Comparison of ENCODE assay signal across 8 cellular contexts in the genomic region with DNA sequence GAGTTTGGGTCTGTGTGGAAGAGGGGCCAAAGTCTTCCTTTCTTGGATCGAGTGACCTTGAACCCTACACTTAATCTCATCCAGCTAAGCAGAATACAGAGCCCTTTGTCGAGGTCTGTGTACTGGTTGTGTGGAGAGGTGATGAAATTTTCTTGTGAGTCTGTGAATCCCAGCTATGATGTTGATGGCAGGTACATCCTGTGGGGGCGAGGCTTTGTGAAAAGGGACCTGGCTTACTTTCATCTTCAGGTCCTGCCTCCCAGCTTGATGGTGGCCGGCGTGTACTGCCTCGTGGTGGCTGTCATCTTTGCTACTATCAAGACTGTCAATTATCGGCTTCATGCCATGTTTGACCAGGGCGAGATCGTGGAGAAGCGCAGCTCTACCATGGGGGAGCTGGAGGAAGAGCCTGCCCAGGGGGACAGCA. TPM values are rescaled to one million over a fixed set of nuclear protein-coding genes. Genes with fewer than 3 reads are reported as not detected.
DNase-seq lines count a peak whose midpoint lies in the region; TF ChIP-seq lines count a peak whose summit lies in the region.

No MANE protein-coding gene starts in this region.

- peak overlapping the region; percentile 91 for H3K4me2 ChIP-seq in mammary epithelial cell (ENCODE audit: insufficient read depth, low read depth, low read length)

- no peak for TF ChIP-seq CTCF in 22Rv1 (IDR thresholded peaks at IDR 0.05)
- TF ChIP-seq CTCF in mammary epithelial cell (conservative IDR thresholded peaks at IDR 0.05 in 1 of 2, IDR thresholded peaks at IDR 0.05 in 1 of 2; ENCODE audit: extremely low read depth in 1 of 2, insufficient read depth in 1 of 2, low read depth in 1 of 2, low read length in 2 of 2): no peak

- peak overlapping the region; percentile 97 for H3K4me3 ChIP-seq in Jurkat, Clone E6-1 (ENCODE audit: low read length)
- H3K4me3 ChIP-seq in mammary epithelial cell (replicated peaks in 1 of 3; ENCODE audit: insufficient read depth in 1 of 3, low read depth in 2 of 3, low read length in 3 of 3): peak overlapping the region; percentile 75 to 84 (median 81)
- H3K4me3 ChIP-seq in muscle layer of colon (ENCODE audit: low read depth in 1 of 2, low read length in 2 of 2): peak overlapping the region; percentile 72 to 81

- intact Hi-C loops in mammary epithelial cell (cut with micrococcal nuclease): no loop called here

- H3K9me3 ChIP-seq in mammary epithelial cell (replicated peaks; ENCODE audit: insufficient read depth, low read length) (no peaks in the 10 kb centered on the region), muscle layer of colon (ENCODE audit: low read length) (no peaks in the 10 kb centered on the region)

- H3K9ac ChIP-seq in mammary epithelial cell (ENCODE audit: insufficient read depth, low read length): peak overlapping the region; percentile 57
- peak overlapping the region; percentile 50 for H3K9ac ChIP-seq in muscle layer of colon (ENCODE audit: low read length)

- 34% methylated on average over 10 of the region's 10 CpGs for WGBS in mammary epithelial cell (ENCODE audit: low coverage, missing lambda C conversion rate)

- no TSS peak for BruUV-seq in mammary epithelial cell (replicated peaks; lab: Mats Ljungman, UMichigan)

- H3K79me2 ChIP-seq in mammary epithelial cell (ENCODE audit: insufficient read depth, low read length): peaks cover 82% of the 10 kb centered on the region

- no peak overlapping the region for H2AFZ ChIP-seq in mammary epithelial cell (ENCODE audit: low read depth, low read length)

- H3K27me3 ChIP-seq in mammary epithelial cell (ENCODE audit: insufficient read depth, low read length): no peaks in the 10 kb centered on the region
- H3K27me3 ChIP-seq in muscle layer of colon (ENCODE audit: control insufficient read depth in 1 of 2, insufficient read depth in 2 of 2, low read length in 2 of 2): no peaks in the 10 kb centered on the region

- H3K4me1 ChIP-seq in mammary epithelial cell (ENCODE audit: insufficient read depth, low read length) (peaks cover 27% of the 10 kb centered on the region), muscle layer of colon (ENCODE audit: insufficient read depth, low read length) (peaks cover 27% of the 10 kb centered on the region)

- CTCF ChIA-PET in mammary epithelial cell (lab: Charles Lee; ENCODE audit: low non-redundant PET): no interaction called here

- H3K27ac ChIP-seq in 22Rv1: peak overlapping the region; percentile 96
- peak overlapping the region; percentile 20 for H3K27ac ChIP-seq in mammary epithelial cell (ENCODE audit: insufficient read depth, low read depth, low read length)
- peak overlapping the region; percentile 54 for H3K27ac ChIP-seq in muscle layer of colon (ENCODE audit: low read depth, low read length)

- DNase-seq in Jurkat, Clone E6-1 (ENCODE audit: low read depth, low spot score): no peak
- DNase-seq in mammary epithelial cell: no peak
- no peak for DNase-seq in putamen (ENCODE audit: low spot score)
- no peak for DNase-seq in RKO (ENCODE audit: low spot score)
- no peak for DNase-seq in NCI-H1417 treated with DMSO at 0.1 percent for 48 hours (lab: John Stamatoyannopoulos, UW)
- DNase-seq in NCI-H526 treated with DMSO at 0.1 percent for 48 hours (lab: John Stamatoyannopoulos, UW): no peak

- peaks cover 12% of the 10 kb centered on the region for H3K36me3 ChIP-seq in mammary epithelial cell (ENCODE audit: insufficient read depth, low read length)
- H3K36me3 ChIP-seq in muscle layer of colon (ENCODE audit: insufficient read depth, low read length): peaks cover 58% of the 10 kb centered on the region

- in situ Hi-C loops in mammary epithelial cell (cut with MboI; ENCODE audit: low sequenced_read_pairs in 2 of 2): no loop called here

- no peaks in the 10 kb centered on the region for H4K20me1 ChIP-seq in mammary epithelial cell (ENCODE audit: insufficient read depth, low read length)

- dilution Hi-C loops in mammary epithelial cell (cut with HindIII; ENCODE audit: low sequenced_read_pairs): no loop called here

RNA-seq across cellular contexts. Expression of a gene that starts 1.0 kb away (rescaled TPM):
- 29.9 TPM for polyA plus RNA-seq in Jurkat, Clone E6-1 (2012; ENCODE audit: insufficient read depth, insufficient read length)
- total RNA-seq in mammary epithelial cell: 10 to 100 TPM; 29.7 to 46.8 TPM
- 24.6 TPM for polyA plus RNA-seq in mammary epithelial cell
- 53.5 TPM for polyA minus RNA-seq in mammary epithelial cell

RNA-seq across cellular contexts. Expression of a gene that starts 2.6 kb away (rescaled TPM):
- 37.0 TPM for polyA plus RNA-seq in Jurkat, Clone E6-1 (2012; ENCODE audit: insufficient read depth, insufficient read length)
- total RNA-seq in mammary epithelial cell: 10 to 100 TPM; 29.2 to 52.8 TPM
- 22.6 TPM for polyA plus RNA-seq in mammary epithelial cell
- 46.9 TPM for polyA minus RNA-seq in mammary epithelial cell

RNA-seq across cellular contexts. Expression of a gene that starts 21.0 kb away (rescaled TPM):
- polyA plus RNA-seq in Jurkat, Clone E6-1 (2012; ENCODE audit: insufficient read depth, insufficient read length): 1.4 TPM
- total RNA-seq in mammary epithelial cell: under 1 TPM; 0.17 to 0.24 TPM
- 0.20 TPM for polyA plus RNA-seq in mammary epithelial cell
- polyA minus RNA-seq in mammary epithelial cell: 0.57 TPM

RNA-seq across cellular contexts. Expression of a gene that starts 21.3 kb away (rescaled TPM):
- polyA plus RNA-seq in Jurkat, Clone E6-1 (2012; ENCODE audit: insufficient read depth, insufficient read length): 41.1 TPM
- 10 to 100 TPM; 13.2 to 16.1 TPM for total RNA-seq in mammary epithelial cell
- polyA plus RNA-seq in mammary epithelial cell: 7.5 TPM
- 18.7 TPM for polyA minus RNA-seq in mammary epithelial cell

RNA-seq across cellular contexts. Expression of a gene that starts 40.7 kb away (rescaled TPM):
- 37.5 TPM for polyA plus RNA-seq in Jurkat, Clone E6-1 (2012; ENCODE audit: insufficient read depth, insufficient read length)
- 10 to 100 TPM; 17.5 to 47.5 TPM for total RNA-seq in mammary epithelial cell
- 17.7 TPM for polyA plus RNA-seq in mammary epithelial cell
- polyA minus RNA-seq in mammary epithelial cell: 14.2 TPM

Comparison
In these comparisons a context has a peak if more than half of its experiments do, and no peak if none do; other contexts are left out.
1. H3K27ac ChIP-seq: peak in every context shown above with its lines; median percentile 96 in 22Rv1; 54 in muscle layer of colon; 20 in mammary epithelial cell.